ENCODE assay signal across 12 cellular contexts in genomic region chr16:68021490-68021889, GRCh38. TPM values are rescaled to one million over a fixed set of nuclear protein-coding genes. Genes with fewer than 3 reads are reported as not detected.
DNase-seq lines count a peak whose midpoint lies in the region; ATAC-seq and TF ChIP-seq lines count a peak whose summit lies in the region.
"Had no signal": no experiment of that assay in that cellular context is flagged by ENCODE, and none has a peak within 500 bp of the region (broad histone marks: within the 10 kb centered on the region; RNA-seq: fewer than 3 reads in every experiment).

No MANE protein-coding gene starts in this region.

- intact Hi-C loops in CD8-positive, alpha-beta T cell (cut with DNase I, micrococcal nuclease), result no loop called here
- intact Hi-C loops in uterus (cut with DNase I; ENCODE audit: low total_unique reads), result no loop called here

- H3K9me2 ChIP-seq in MM.1S (replicated peaks; ENCODE audit: insufficient read depth, low read length), result no peaks in the 10 kb centered on the region

- H3K36me3 ChIP-seq in CD8-positive, alpha-beta T cell (ENCODE audit: insufficient read depth, low read length), result no peaks in the 10 kb centered on the region
- H3K36me3 ChIP-seq in MM.1S (replicated peaks; ENCODE audit: insufficient read depth, low read length) (no peaks in the 10 kb centered on the region), neutrophil (no peaks in the 10 kb centered on the region), uterus (no peaks in the 10 kb centered on the region)

- no peak overlapping the region for H3K9ac ChIP-seq in MM.1S (ENCODE audit: low read length)

- peaks cover 36% of the 10 kb centered on the region for H3K4me1 Mint-ChIP-seq in CD8-positive, alpha-beta T cell (ENCODE audit: low read depth)
- peaks cover 12 to 19% of the 10 kb centered on the region in 2 donors for H3K4me1 Mint-ChIP-seq in effector memory CD8-positive, alpha-beta T cell (ENCODE audit: low read depth in 2 of 2)

- no peak overlapping the region for H3K27ac ChIP-seq in CD8-positive, alpha-beta T cell (ENCODE audit: low read depth, low read length)
- no peak overlapping the region for H3K27ac ChIP-seq in MM.1S (ENCODE audit: low read length)
- peak overlapping the region; percentile 93 for H3K27ac ChIP-seq in neutrophil
- no peak overlapping the region for H3K27ac ChIP-seq in uterus

- no peaks in the 10 kb centered on the region for H3K9me3 ChIP-seq in CD8-positive, alpha-beta T cell (ENCODE audit: low read length)
- H3K9me3 ChIP-seq in MM.1S (replicated peaks; ENCODE audit: insufficient read depth, low read length), result no peaks in the 10 kb centered on the region
- H3K9me3 ChIP-seq in neutrophil, result no peaks in the 10 kb centered on the region
- no peaks in the 10 kb centered on the region for H3K9me3 ChIP-seq in uterus

- no peaks in the 10 kb centered on the region for H4K20me1 ChIP-seq in MM.1S (ENCODE audit: insufficient read depth, low read length)

- CTCF ChIA-PET in CD8-positive, alpha-beta T cell (lab: Charles Lee), result interaction anchor here (0.7 to 2.8 kb wide), 9 partner anchors 9 to 302 kb away, joined by 3 to 10 read pairs (median 4); no protein-coding TSS in a partner anchor

- peaks cover 9% of the 10 kb centered on the region; the same call in 1 of the 2 replicates for H3F3A ChIP-seq in MM.1S (ENCODE audit: insufficient read depth, low read length)

- peaks cover 41% of the 10 kb centered on the region for H3K79me2 ChIP-seq in MM.1S (ENCODE audit: low read length)

- POLR2A ChIA-PET in CD8-positive, alpha-beta T cell (lab: Charles Lee), result interaction anchor here (0.5 to 4.0 kb wide), 8 partner anchors 8 to 115 kb away, joined by 3 to 45 read pairs (median 11); partner anchors contain the start of genes DPEP2 and NFATC3

- H3K4me3 ChIP-seq in CD8-positive, alpha-beta T cell (ENCODE audit: low read depth, low read length), result no peak overlapping the region
- no peak overlapping the region; the same call in 1 of the 2 replicates for H3K4me3 ChIP-seq in MM.1S (ENCODE audit: low read length)
- peak overlapping the region; percentile 96 to 97 for H3K4me3 ChIP-seq in neutrophil (ENCODE audit: low read depth in 1 of 2, low read length in 1 of 2)
- no peak overlapping the region for H3K4me3 ChIP-seq in uterus

- peak overlapping the region; percentile 98 for H3K4me3 Mint-ChIP-seq in CD8-positive, alpha-beta T cell
- peak overlapping the region; percentile 84 to 93 for H3K4me3 Mint-ChIP-seq in effector memory CD8-positive, alpha-beta T cell

- no peak for TF ChIP-seq CTCF in CD8-positive, alpha-beta T cell (IDR thresholded peaks at IDR 0.05)
- no peak for TF ChIP-seq CTCF in MM.1S (IDR thresholded peaks at IDR 0.05; ENCODE audit: low read length)
- TF ChIP-seq CTCF in neutrophil (IDR thresholded peaks at IDR 0.05), result no peak
- no peak for TF ChIP-seq CTCF in uterus (IDR thresholded peaks at IDR 0.05)

- DNase-seq in CD8-positive, alpha-beta T cell, result no peak
- DNase-seq in MM.1S, result no peak
- DNase-seq in effector memory CD8-positive, alpha-beta T cell, result no peak
- DNase-seq in uterus, result no peak
- no peak for DNase-seq in T1000 (lab: John Stamatoyannopoulos, UW)
- DNase-seq in germinal center (ENCODE audit: low spot score), result no peak
- no peak for DNase-seq in kidney tubule cell (ENCODE audit: low spot score)
- DNase-seq: amygdala; Kasumi-1; mesendoderm; stimulated activated CD4-positive, alpha-beta T cell treated with anti-CD3 and anti-CD28 coated beads, Interleukin-4, amount 100 ng/mL, for 24 hours had no signal

- peaks cover 33% of the 10 kb centered on the region for H3K36me3 Mint-ChIP-seq in CD8-positive, alpha-beta T cell
- peaks cover 35% of the 10 kb centered on the region for H3K36me3 Mint-ChIP-seq in effector memory CD8-positive, alpha-beta T cell (ENCODE audit: insufficient read depth)

- H3K4me1 ChIP-seq in CD8-positive, alpha-beta T cell (ENCODE audit: insufficient read depth, low read length), result peaks cover 28% of the 10 kb centered on the region
- H3K4me1 ChIP-seq in MM.1S (ENCODE audit: low read length), result 0 out of 2 replicates have a peak, but pooled peaks cover 5% of the 10 kb centered on the region
- H3K4me1 ChIP-seq in neutrophil (ENCODE audit: control insufficient read depth in 1 of 2, insufficient read depth in 1 of 2, low read depth in 1 of 2, low read length in 1 of 2), result peaks cover 39 to 40% of the 10 kb centered on the region in 2 experiments
- peaks cover 3% of the 10 kb centered on the region in 2 donors for H3K4me1 ChIP-seq in uterus

- H3K27me3 ChIP-seq in CD8-positive, alpha-beta T cell (ENCODE audit: insufficient read depth, low read length), result no peaks in the 10 kb centered on the region
- no peaks in the 10 kb centered on the region for H3K27me3 ChIP-seq in MM.1S (replicated peaks; ENCODE audit: insufficient read depth, low read length)
- H3K27me3 ChIP-seq in neutrophil, result no peaks in the 10 kb centered on the region
- H3K27me3 ChIP-seq in uterus, result no peaks in the 10 kb centered on the region

- H3K9me3 Mint-ChIP-seq in CD8-positive, alpha-beta T cell, result no peaks in the 10 kb centered on the region
- no peaks in the 10 kb centered on the region for H3K9me3 Mint-ChIP-seq in effector memory CD8-positive, alpha-beta T cell

- peak overlapping the region; percentile 89; the same call in 1 of the 2 replicates for H3K4me2 ChIP-seq in MM.1S (ENCODE audit: low read depth, low read length)

- no peak for TF ChIP-seq POLR2A in uterus (IDR thresholded peaks at IDR 0.05)

- no peaks in the 10 kb centered on the region for H3K27me3 Mint-ChIP-seq in CD8-positive, alpha-beta T cell (ENCODE audit: low read depth)
- no peaks in the 10 kb centered on the region for H3K27me3 Mint-ChIP-seq in effector memory CD8-positive, alpha-beta T cell

- H2AFZ ChIP-seq in MM.1S (ENCODE audit: low read length), result no peak overlapping the region

- no peak overlapping the region for H3K27ac Mint-ChIP-seq in CD8-positive, alpha-beta T cell
- H3K27ac Mint-ChIP-seq in effector memory CD8-positive, alpha-beta T cell, result peak overlapping the region in 1 of 2 donors; percentile 85

- no peak for ATAC-seq in CD8-positive, alpha-beta T cell
- no peak for ATAC-seq in effector memory CD8-positive, alpha-beta T cell (replicated peaks)

RNA-seq across cellular contexts. Expression of gene DDX28, which starts 1.5 kb away (rescaled TPM):
- 10 to 100 TPM; 18.5 to 20.9 TPM for total RNA-seq in CD8-positive, alpha-beta T cell
- 10 to 100 TPM in 2 of 4 donors, 1 to 10 TPM in 2; 2.9 to 14.1 (median 11.8) TPM for total RNA-seq in uterus

RNA-seq across cellular contexts. Expression of gene DUS2, which starts 1.6 kb away (rescaled TPM):
- total RNA-seq in CD8-positive, alpha-beta T cell, result 1 to 10 TPM; 9.5 TPM
- total RNA-seq in uterus, result 10 to 100 TPM in 1 of 4 donors, 1 to 10 TPM in 3; 2.0 to 18.4 (median 5.6) TPM

RNA-seq across cellular contexts. Expression of gene DPEP2NB, which starts 5.8 kb away (rescaled TPM):
- total RNA-seq in CD8-positive, alpha-beta T cell, result not detected
- total RNA-seq in uterus, result not detected

RNA-seq across cellular contexts. Expression of gene DPEP2, which starts 22.2 kb away (rescaled TPM):
- total RNA-seq in CD8-positive, alpha-beta T cell, result 10 to 100 TPM; 22.5 to 23.7 TPM
- total RNA-seq in uterus, result 1 to 10 TPM in 1 of 4 donors, under 1 TPM in 2, not detected in 1; 0.77 to 2.3 (median 0.83) TPM

RNA-seq across cellular contexts. Expression of gene DPEP3, which starts 41.2 kb away (rescaled TPM):
- under 1 TPM; 0.30 to 0.58 TPM for total RNA-seq in CD8-positive, alpha-beta T cell
- total RNA-seq in uterus, result under 1 TPM in 1 of 4 donors, not detected in 3; 0.14 TPM

Comparison
In these comparisons a context has a peak if more than half of its experiments do, and no peak if none do; other contexts are left out.
1. H3K4me3 ChIP-seq: peak in neutrophil (2 of 2); none in CD8-positive, alpha-beta T cell (single experiment), MM.1S (single experiment) and uterus (0 of 2).